In genomic region chr13:41131192-41131591, GRCh38 we compare ENCODE assay signal across 8 cellular contexts. TPM values are rescaled to one million over a fixed set of nuclear protein-coding genes. Genes with fewer than 3 reads are reported as not detected.
A peak's percentile ranks its signal among the peaks of the same experiment; 100 is the strongest.
DNase-seq lines count a peak whose midpoint lies in the region; ATAC-seq and TF ChIP-seq lines count a peak whose summit lies in the region.
"Not testable (repeated sequence)": the region's sequence is repeated elsewhere in the genome, so short reads cannot be mapped to it uniquely, and the experiment has no call there.

No MANE protein-coding gene starts in this region.

- CTCF ChIA-PET in CD8-positive, alpha-beta T cell (lab: Charles Lee), result not testable (repeated sequence)

- peak overlapping the region; percentile 95 for H3K4me3 Mint-ChIP-seq in CD8-positive, alpha-beta T cell
- H3K4me3 Mint-ChIP-seq in IgD-negative memory B cell (peak overlapping the region; percentile 93 to 98 (median 97)), neural progenitor cell (peak overlapping the region; percentile 96), type B pancreatic cell (peak overlapping the region; percentile 99)
- H3K4me3 Mint-ChIP-seq in T-helper 2 cell treated with Interferon-gamma antibody and Interleukin-4, amounts not matched to agents 5 μg/mL and 100 μg/mL, for 36 hours, result peak overlapping the region; percentile 96
- peak overlapping the region; percentile 93 for H3K4me3 Mint-ChIP-seq in activated T-helper 2 cell treated with anti-CD3 and anti-CD28 coated beads, Interferon-gamma antibody, Interleukin-2, Interleukin-4, amounts not matched to agents 10 μg/mL and 5 μg/mL and 100 μg/mL, durations not matched to agents 14 hours and 24 hours and 36 hours (ENCODE audit: low read depth)

- intact Hi-C loops in CD8-positive, alpha-beta T cell (cut with DNase I, micrococcal nuclease), result loop anchor here in 1 of 2 experiments (5.0 to 10.0 kb wide), 4 partner anchors 181 to 1141 kb away; partner anchors contain the start of genes AKAP11, MRPS31 and NAA16
- intact Hi-C loops in activated T-helper 2 cell treated with anti-CD3 and anti-CD28 coated beads, Interferon-gamma antibody, Interleukin-2, Interleukin-4, amounts not matched to agents 10 μg/mL and 5 μg/mL and 100 μg/mL, durations not matched to agents 14 hours and 24 hours and 36 hours (cut with micrococcal nuclease), result loop anchor here (5.0 kb wide), 1 partner anchor 46 kb away; no protein-coding TSS in a partner anchor
- intact Hi-C loops in dorsolateral prefrontal cortex (cut with DNase I), result loop anchor here in 1 of 2 donors (5.0 kb wide), 3 partner anchors 54 to 181 kb away; partner anchors contain the start of genes MTRF1 and NAA16

- H3K4me2 ChIP-seq in neural progenitor cell, result peak overlapping the region; percentile 71

- not testable (repeated sequence) for H3K9me3 ChIP-seq in CD8-positive, alpha-beta T cell (ENCODE audit: low read length); iPS-20b (ENCODE audit: insufficient read depth, low read depth, low read length); neural progenitor cell (ENCODE audit: low read depth)

- H3K9me3 Mint-ChIP-seq in CD8-positive, alpha-beta T cell; IgD-negative memory B cell; T-helper 2 cell treated with Interferon-gamma antibody and Interleukin-4, amounts not matched to agents 5 μg/mL and 100 μg/mL, for 36 hours; activated T-helper 2 cell treated with anti-CD3 and anti-CD28 coated beads, Interferon-gamma antibody, Interleukin-2, Interleukin-4, amounts not matched to agents 10 μg/mL and 5 μg/mL and 100 μg/mL, durations not matched to agents 14 hours and 24 hours and 36 hours; neural progenitor cell; type B pancreatic cell: not testable (repeated sequence)

- H3K27me3 ChIP-seq in CD8-positive, alpha-beta T cell (ENCODE audit: insufficient read depth, low read length); dorsolateral prefrontal cortex; iPS-20b (ENCODE audit: insufficient read depth, low read length); neural progenitor cell: not testable (repeated sequence)

- peaks cover 19% of the 10 kb centered on the region for H3K36me3 Mint-ChIP-seq in CD8-positive, alpha-beta T cell
- not testable (repeated sequence) for H3K36me3 Mint-ChIP-seq in IgD-negative memory B cell
- peaks cover 12% of the 10 kb centered on the region for H3K36me3 Mint-ChIP-seq in T-helper 2 cell treated with Interferon-gamma antibody and Interleukin-4, amounts not matched to agents 5 μg/mL and 100 μg/mL, for 36 hours (ENCODE audit: low read depth)
- H3K36me3 Mint-ChIP-seq in activated T-helper 2 cell treated with anti-CD3 and anti-CD28 coated beads, Interferon-gamma antibody, Interleukin-2, Interleukin-4, amounts not matched to agents 10 μg/mL and 5 μg/mL and 100 μg/mL, durations not matched to agents 14 hours and 24 hours and 36 hours (ENCODE audit: low read depth), result peaks cover 29% of the 10 kb centered on the region
- peaks cover 20% of the 10 kb centered on the region for H3K36me3 Mint-ChIP-seq in neural progenitor cell
- peaks cover 22% of the 10 kb centered on the region for H3K36me3 Mint-ChIP-seq in type B pancreatic cell

- H3K27ac ChIP-seq in CD8-positive, alpha-beta T cell (ENCODE audit: low read depth, low read length); dorsolateral prefrontal cortex; iPS-20b (ENCODE audit: low read length); neural progenitor cell: not testable (repeated sequence)

- H3K4me1 Mint-ChIP-seq in CD8-positive, alpha-beta T cell (ENCODE audit: low read depth), result peaks cover 55% of the 10 kb centered on the region
- H3K4me1 Mint-ChIP-seq in IgD-negative memory B cell (peaks cover 28 to 32% (median 31%) of the 10 kb centered on the region in 3 donors), neural progenitor cell (peaks cover 28% of the 10 kb centered on the region), type B pancreatic cell (ENCODE audit: unreplicated experiment) (peaks cover 32% of the 10 kb centered on the region)
- peaks cover 32% of the 10 kb centered on the region for H3K4me1 Mint-ChIP-seq in T-helper 2 cell treated with Interferon-gamma antibody and Interleukin-4, amounts not matched to agents 5 μg/mL and 100 μg/mL, for 36 hours (ENCODE audit: low read depth)
- peaks cover 42% of the 10 kb centered on the region for H3K4me1 Mint-ChIP-seq in activated T-helper 2 cell treated with anti-CD3 and anti-CD28 coated beads, Interferon-gamma antibody, Interleukin-2, Interleukin-4, amounts not matched to agents 10 μg/mL and 5 μg/mL and 100 μg/mL, durations not matched to agents 14 hours and 24 hours and 36 hours (ENCODE audit: low read depth)

- H3K36me3 ChIP-seq in CD8-positive, alpha-beta T cell (ENCODE audit: insufficient read depth, low read length); neural progenitor cell: not testable (repeated sequence)
- peaks cover 13% of the 10 kb centered on the region; the same call in 1 of the 2 replicates for H3K36me3 ChIP-seq in iPS-20b (ENCODE audit: insufficient read depth, low read depth, low read length)

- H4K20me1 ChIP-seq in neural progenitor cell (ENCODE audit: low read depth), result not testable (repeated sequence)

- not testable (repeated sequence) for ATAC-seq in CD8-positive, alpha-beta T cell

- H3K4me1 ChIP-seq in CD8-positive, alpha-beta T cell (ENCODE audit: insufficient read depth, low read length), result peaks cover 43% of the 10 kb centered on the region
- H3K4me1 ChIP-seq in iPS-20b (ENCODE audit: insufficient read depth, low read length), result peaks cover 15% of the 10 kb centered on the region
- H3K4me1 ChIP-seq in neural progenitor cell, result peaks cover 19% of the 10 kb centered on the region

- TF ChIP-seq CTCF in CD8-positive, alpha-beta T cell (IDR thresholded peaks at IDR 0.05); dorsolateral prefrontal cortex (IDR thresholded peaks at IDR 0.05 in 54 of 56, conservative IDR thresholded peaks at IDR 0.05 in 2 of 56; ENCODE audit: low read depth in 1 of 56, partially characterized antibody in 56 of 56); neural progenitor cell (IDR thresholded peaks at IDR 0.05); type B pancreatic cell (conservative IDR thresholded peaks at IDR 0.05): not testable (repeated sequence)

- H3K27ac Mint-ChIP-seq in CD8-positive, alpha-beta T cell; neural progenitor cell: not testable (repeated sequence)
- H3K27ac Mint-ChIP-seq in IgD-negative memory B cell (peak overlapping the region in 1 of 3 donors; percentile 15), type B pancreatic cell (peak overlapping the region; percentile 48)
- peak overlapping the region; percentile 29 for H3K27ac Mint-ChIP-seq in T-helper 2 cell treated with Interferon-gamma antibody and Interleukin-4, amounts not matched to agents 5 μg/mL and 100 μg/mL, for 36 hours
- H3K27ac Mint-ChIP-seq in activated T-helper 2 cell treated with anti-CD3 and anti-CD28 coated beads, Interferon-gamma antibody, Interleukin-2, Interleukin-4, amounts not matched to agents 10 μg/mL and 5 μg/mL and 100 μg/mL, durations not matched to agents 14 hours and 24 hours and 36 hours, result peak overlapping the region; percentile 47

- POLR2A ChIA-PET in CD8-positive, alpha-beta T cell (lab: Charles Lee), result not testable (repeated sequence)

- H3K9ac ChIP-seq in iPS-20b (ENCODE audit: low read depth, low read length); neural progenitor cell: not testable (repeated sequence)

- H3K79me2 ChIP-seq in neural progenitor cell (ENCODE audit: low read depth), result peaks cover 58% of the 10 kb centered on the region

- DNase-seq in CD8-positive, alpha-beta T cell; T-helper 2 cell treated with Interferon-gamma antibody and Interleukin-4, amounts not matched to agents 5 μg/mL and 100 μg/mL, for 36 hours (ENCODE audit: low spot score); activated T-helper 2 cell treated with anti-CD3 and anti-CD28 coated beads, Interferon-gamma antibody, Interleukin-2, Interleukin-4, amounts not matched to agents 10 μg/mL and 5 μg/mL and 100 μg/mL, durations not matched to agents 14 hours and 24 hours and 36 hours (ENCODE audit: low spot score); dorsolateral prefrontal cortex; neural progenitor cell (ENCODE audit: low spot score); type B pancreatic cell (ENCODE audit: extremely low spot score, unreplicated experiment): not testable (repeated sequence)

- not testable (repeated sequence) for H2AFZ ChIP-seq in neural progenitor cell (replicated peaks)

- H3K4me3 ChIP-seq in CD8-positive, alpha-beta T cell (ENCODE audit: low read depth, low read length), result peak overlapping the region; percentile 7
- H3K4me3 ChIP-seq in dorsolateral prefrontal cortex (peak overlapping the region in 35 of 59 donors; percentile 3 to 93 (median 76)), iPS-20b (ENCODE audit: low read length) (peak overlapping the region; percentile 81), neural progenitor cell (peak overlapping the region; percentile 30)

- H3F3A ChIP-seq in neural progenitor cell (ENCODE audit: low read depth), result not testable (repeated sequence)

- H3K27me3 Mint-ChIP-seq in CD8-positive, alpha-beta T cell (ENCODE audit: low read depth); IgD-negative memory B cell; T-helper 2 cell treated with Interferon-gamma antibody and Interleukin-4, amounts not matched to agents 5 μg/mL and 100 μg/mL, for 36 hours (ENCODE audit: low read depth); activated T-helper 2 cell treated with anti-CD3 and anti-CD28 coated beads, Interferon-gamma antibody, Interleukin-2, Interleukin-4, amounts not matched to agents 10 μg/mL and 5 μg/mL and 100 μg/mL, durations not matched to agents 14 hours and 24 hours and 36 hours (ENCODE audit: low read depth); neural progenitor cell (ENCODE audit: insufficient read depth, low read depth); type B pancreatic cell: not testable (repeated sequence)

RNA-seq across cellular contexts. Expression of gene KBTBD6, which starts 1.4 kb away (rescaled TPM):
- 1 to 10 TPM; 2.2 to 2.3 TPM for total RNA-seq in CD8-positive, alpha-beta T cell
- polyA plus RNA-seq in IgD-negative memory B cell, result 1.5 TPM
- total RNA-seq in activated T-helper 2 cell treated with anti-CD3 and anti-CD28 coated beads, Interferon-gamma antibody, Interleukin-2, Interleukin-4, amounts not matched to agents 10 μg/mL and 5 μg/mL and 100 μg/mL, durations not matched to agents 14 hours and 24 hours and 36 hours, result 5.9 and 6.7 TPM in 2 replicates
- 10 to 100 TPM; 14.9 to 35.1 (median 24.4) TPM for total RNA-seq in dorsolateral prefrontal cortex
- total RNA-seq in neural progenitor cell (ENCODE audit: low replicate concordance), result 11.5 and 14.4 TPM in 2 replicates
- 7.1 and 18.4 TPM in 2 replicates for total RNA-seq in type B pancreatic cell (ENCODE audit: low replicate concordance)

Comparison
In these comparisons a context has a peak if more than half of its experiments do, and no peak if none do; other contexts are left out.
1. H3K4me3 ChIP-seq: peak in every context shown above with its lines; median percentile 81 in iPS-20b; 76 in dorsolateral prefrontal cortex; 30 in neural progenitor cell; 7 in CD8-positive, alpha-beta T cell.